In the genomic region with DNA sequence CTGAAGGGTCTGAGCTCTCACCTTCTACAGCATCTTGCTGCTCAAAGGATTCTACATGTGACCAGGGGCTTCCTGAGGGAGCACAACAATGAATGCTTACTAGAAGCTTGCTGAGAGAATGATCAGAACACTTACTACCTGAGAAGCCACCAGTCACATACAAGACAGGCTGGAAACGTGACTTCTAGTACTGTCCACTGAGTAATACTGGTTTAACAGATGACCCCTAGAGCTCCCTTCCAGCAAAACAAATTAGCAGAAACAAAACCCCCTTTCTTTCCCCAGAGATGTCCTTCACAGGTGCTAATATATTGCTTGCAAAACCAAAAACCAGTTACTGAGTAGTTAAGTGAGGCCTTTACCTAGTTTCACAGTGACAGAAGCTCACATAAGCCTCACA, we compare ENCODE assay signal across 1 cellular context.
TF ChIP-seq lines count a peak whose summit lies in the region.

No MANE protein-coding gene starts in this region.

TF ChIP-seq in endothelial cell of umbilical vein, 7 proteins besides CTCF, POLR2A, EP300 and RAD21 (continued from another document):
- TF ChIP-seq EZH2 (IDR thresholded peaks at IDR 0.05; ENCODE audit: borderline replicate concordance, low read depth, low read length, severe bottlenecking) (no peak), MYC (IDR thresholded peaks at IDR 0.05; ENCODE audit: low read depth, low read length) (no peak), JUN (IDR thresholded peaks at IDR 0.05; ENCODE audit: borderline replicate concordance, insufficient read depth, insufficient read length, low read depth) (no peak)
